ENCODE assay signal across 30 cellular contexts in genomic region chr5:149349382-149349781, GRCh38. TPM values are rescaled to one million over a fixed set of nuclear protein-coding genes. Genes with fewer than 3 reads are reported as not detected.
A peak's percentile ranks its signal among the peaks of the same experiment; 100 is the strongest.
DNase-seq lines count a peak whose midpoint lies in the region; ATAC-seq and TF ChIP-seq lines count a peak whose summit lies in the region.
"Had no signal": no experiment of that assay in that cellular context is flagged by ENCODE, and none has a peak within 500 bp of the region (broad histone marks: within the 10 kb centered on the region; RNA-seq: fewer than 3 reads in every experiment).

No MANE protein-coding gene starts in this region.

- H3K27ac ChIP-seq in MM.1S (ENCODE audit: low read length), result no peak overlapping the region
- H3K27ac ChIP-seq: coronary artery, gastroesophageal sphincter, thoracic aorta had no signal

- H3K9me3 Mint-ChIP-seq in activated naive CD8-positive, alpha-beta T cell (ENCODE audit: low read depth), result no peaks in the 10 kb centered on the region
- H3K9me3 Mint-ChIP-seq in activated naive CD8-positive, alpha-beta T cell treated with anti-CD3 and anti-CD28 coated beads, Interleukin-2, amount 50 U/mL, for 24 hours, result no peaks in the 10 kb centered on the region
- no peaks in the 10 kb centered on the region for H3K9me3 Mint-ChIP-seq in activated T-helper 1 cell treated with anti-CD3 and anti-CD28 coated beads, Interleukin-12 subunit alpha, Interleukin-12 subunit beta, Interleukin-2, Interleukin-4 antibody, amounts not matched to agents 30 ng/mL and 10 ng/mL and 1 ng/mL, durations not matched to agents 14 hours and 24 hours and 36 hours
- H3K9me3 Mint-ChIP-seq in naive thymus-derived CD8-positive, alpha-beta T cell, result peaks cover 0 to 2% (median 0%) of the 10 kb centered on the region in 9 donors
- H3K9me3 Mint-ChIP-seq: endodermal cell; mesothelial cell of epicardium; natural killer cell treated with Interleukin-12 subunit alpha and Interleukin-12 subunit beta and Interleukin-15 and Interleukin-18, amount 100 ng/mL, for 72 hours; stimulated activated memory B cell treated with anti-CD40 and anti-IgM and Interleukin-4, amounts not matched to agents 10 μg/mL and 1 μg/mL and 100 μg/mL, for 72 hours had no signal

- H4K20me1 ChIP-seq in MM.1S (ENCODE audit: insufficient read depth, low read length), result no peaks in the 10 kb centered on the region

- H3K27ac Mint-ChIP-seq in activated naive CD8-positive, alpha-beta T cell, result peak overlapping the region; percentile 94
- H3K27ac Mint-ChIP-seq in activated naive CD8-positive, alpha-beta T cell treated with anti-CD3 and anti-CD28 coated beads, Interleukin-2, amount 50 U/mL, for 24 hours, result no peak overlapping the region
- H3K27ac Mint-ChIP-seq in activated T-helper 1 cell treated with anti-CD3 and anti-CD28 coated beads, Interleukin-12 subunit alpha, Interleukin-12 subunit beta, Interleukin-2, Interleukin-4 antibody, amounts not matched to agents 30 ng/mL and 10 ng/mL and 1 ng/mL, durations not matched to agents 14 hours and 24 hours and 36 hours, result peak overlapping the region; percentile 40
- peak overlapping the region; percentile 88 to 98 (median 93) for H3K27ac Mint-ChIP-seq in naive thymus-derived CD8-positive, alpha-beta T cell
- H3K27ac Mint-ChIP-seq: endodermal cell; mesothelial cell of epicardium; stimulated activated memory B cell treated with anti-CD40 and anti-IgM and Interleukin-4, amounts not matched to agents 10 μg/mL and 1 μg/mL and 100 μg/mL, for 72 hours had no signal

- H3K36me3 Mint-ChIP-seq in activated naive CD8-positive, alpha-beta T cell, result peaks cover 29% of the 10 kb centered on the region
- H3K36me3 Mint-ChIP-seq in activated naive CD8-positive, alpha-beta T cell treated with anti-CD3 and anti-CD28 coated beads, Interleukin-2, amount 50 U/mL, for 24 hours (ENCODE audit: low read depth), result peaks cover 81% of the 10 kb centered on the region
- peaks cover 52% of the 10 kb centered on the region for H3K36me3 Mint-ChIP-seq in activated T-helper 1 cell treated with anti-CD3 and anti-CD28 coated beads, Interleukin-12 subunit alpha, Interleukin-12 subunit beta, Interleukin-2, Interleukin-4 antibody, amounts not matched to agents 30 ng/mL and 10 ng/mL and 1 ng/mL, durations not matched to agents 14 hours and 24 hours and 36 hours (ENCODE audit: low read depth)
- peaks cover 11 to 68% (median 51%) of the 10 kb centered on the region in 3 donors for H3K36me3 Mint-ChIP-seq in naive thymus-derived CD8-positive, alpha-beta T cell

- no peaks in the 10 kb centered on the region for H3K9me3 ChIP-seq in MM.1S (replicated peaks; ENCODE audit: insufficient read depth, low read length)
- H3K9me3 ChIP-seq: gastroesophageal sphincter, left lung, spleen, thoracic aorta had no signal

- peaks cover 36% of the 10 kb centered on the region for H3F3A ChIP-seq in MM.1S (ENCODE audit: insufficient read depth, low read length)

- no peak overlapping the region for H3K9ac ChIP-seq in MM.1S (ENCODE audit: low read length)

- no peaks in the 10 kb centered on the region for H3K9me2 ChIP-seq in MM.1S (replicated peaks; ENCODE audit: insufficient read depth, low read length)

- DNase-seq in activated naive CD8-positive, alpha-beta T cell treated with anti-CD3 and anti-CD28 coated beads, Interleukin-2, amount 50 U/mL, for 24 hours, result no peak
- DNase-seq in MM.1S (no peak), HT-29 (ENCODE audit: low spot score) (no peak), pons (ENCODE audit: low spot score) (no peak)
- no peak for DNase-seq in activated T-helper 1 cell treated with anti-CD3 and anti-CD28 coated beads, Interleukin-12 subunit alpha, Interleukin-12 subunit beta, Interleukin-2, Interleukin-4 antibody, amounts not matched to agents 30 ng/mL and 10 ng/mL and 1 ng/mL, durations not matched to agents 14 hours and 24 hours and 36 hours (ENCODE audit: low spot score)
- no peak for DNase-seq in naive thymus-derived CD8-positive, alpha-beta T cell
- DNase-seq: activated CD4-positive, alpha-beta T cell treated with anti-CD3 and anti-CD28 coated beads, Interleukin-2, amount 50 U/mL, for 48 hours; amygdala; endodermal cell; hypothalamus; left lung; NCI-H1105; NCI-H1930; NCI-H526; retina; spleen; stimulated activated CD4-positive, alpha-beta T cell treated with anti-CD3 and anti-CD28 coated beads, Interleukin-2, amount 100 ng/mL, for 48 hours had no signal

- H2AFZ ChIP-seq in MM.1S (ENCODE audit: low read length), result no peak overlapping the region

- intact Hi-C loops in activated T-helper 1 cell treated with anti-CD3 and anti-CD28 coated beads, Interleukin-12 subunit alpha, Interleukin-12 subunit beta, Interleukin-2, Interleukin-4 antibody, amounts not matched to agents 30 ng/mL and 10 ng/mL and 1 ng/mL, durations not matched to agents 14 hours and 24 hours and 36 hours (cut with micrococcal nuclease), result loop anchor here (5.0 to 10.0 kb wide), 4 partner anchors 525 to 1165 kb away; partner anchors contain the start of genes ADRB2 and TCOF1

- peaks cover 79% of the 10 kb centered on the region for H3K4me1 Mint-ChIP-seq in activated naive CD8-positive, alpha-beta T cell (ENCODE audit: low read depth)
- peaks cover 78% of the 10 kb centered on the region for H3K4me1 Mint-ChIP-seq in activated naive CD8-positive, alpha-beta T cell treated with anti-CD3 and anti-CD28 coated beads, Interleukin-2, amount 50 U/mL, for 24 hours
- peaks cover 68% of the 10 kb centered on the region for H3K4me1 Mint-ChIP-seq in activated T-helper 1 cell treated with anti-CD3 and anti-CD28 coated beads, Interleukin-12 subunit alpha, Interleukin-12 subunit beta, Interleukin-2, Interleukin-4 antibody, amounts not matched to agents 30 ng/mL and 10 ng/mL and 1 ng/mL, durations not matched to agents 14 hours and 24 hours and 36 hours (ENCODE audit: low read depth)
- peaks cover 33 to 88% (median 78%) of the 10 kb centered on the region in 4 donors for H3K4me1 Mint-ChIP-seq in naive thymus-derived CD8-positive, alpha-beta T cell

- POLR2A ChIA-PET in naive thymus-derived CD8-positive, alpha-beta T cell (lab: Charles Lee), result interaction anchor here (0.6 to 9.4 kb wide), 4 partner anchors 8 to 32 kb away, joined by 3 to 176 read pairs (median 20); partner anchors contain the start of gene PCYOX1L

- peaks cover 57% of the 10 kb centered on the region for H3K4me1 ChIP-seq in MM.1S (ENCODE audit: low read length)

- H3K79me2 ChIP-seq in MM.1S (ENCODE audit: low read length), result peaks cover 89% of the 10 kb centered on the region

- TF ChIP-seq CTCF in MM.1S (IDR thresholded peaks at IDR 0.05; ENCODE audit: low read length), result no peak

- H3K4me2 ChIP-seq in MM.1S (ENCODE audit: low read depth, low read length), result peak overlapping the region; percentile 92; the same call in 1 of the 2 replicates

- no peaks in the 10 kb centered on the region for H3K27me3 ChIP-seq in MM.1S (replicated peaks; ENCODE audit: insufficient read depth, low read length)
- H3K27me3 ChIP-seq: gastroesophageal sphincter, left lung, spleen had no signal

- H3K36me3 ChIP-seq in MM.1S (replicated peaks; ENCODE audit: insufficient read depth, low read length), result peaks cover 31% of the 10 kb centered on the region

- ATAC-seq in activated naive CD8-positive, alpha-beta T cell treated with anti-CD3 and anti-CD28 coated beads, Interleukin-2, amount 50 U/mL, for 24 hours, result no peak
- no peak for ATAC-seq in naive thymus-derived CD8-positive, alpha-beta T cell
- ATAC-seq: gastroesophageal sphincter; HCT116; left lung; natural killer cell treated with Interleukin-12 subunit alpha and Interleukin-12 subunit beta and Interleukin-15 and Interleukin-18, amount 100 ng/mL, for 72 hours; Panc1; stimulated activated memory B cell treated with anti-CD40 and anti-IgM and Interleukin-4, amounts not matched to agents 10 μg/mL and 1 μg/mL and 100 μg/mL, for 72 hours had no signal

- no peaks in the 10 kb centered on the region for H3K27me3 Mint-ChIP-seq in activated naive CD8-positive, alpha-beta T cell
- no peaks in the 10 kb centered on the region for H3K27me3 Mint-ChIP-seq in activated naive CD8-positive, alpha-beta T cell treated with anti-CD3 and anti-CD28 coated beads, Interleukin-2, amount 50 U/mL, for 24 hours
- H3K27me3 Mint-ChIP-seq in activated T-helper 1 cell treated with anti-CD3 and anti-CD28 coated beads, Interleukin-12 subunit alpha, Interleukin-12 subunit beta, Interleukin-2, Interleukin-4 antibody, amounts not matched to agents 30 ng/mL and 10 ng/mL and 1 ng/mL, durations not matched to agents 14 hours and 24 hours and 36 hours (ENCODE audit: insufficient read depth), result no peaks in the 10 kb centered on the region
- H3K27me3 Mint-ChIP-seq in naive thymus-derived CD8-positive, alpha-beta T cell, result no peaks in the 10 kb centered on the region
- H3K27me3 Mint-ChIP-seq: natural killer cell treated with Interleukin-12 subunit alpha and Interleukin-12 subunit beta and Interleukin-15 and Interleukin-18, amount 100 ng/mL, for 72 hours; stimulated activated memory B cell treated with anti-CD40 and anti-IgM and Interleukin-4, amounts not matched to agents 10 μg/mL and 1 μg/mL and 100 μg/mL, for 72 hours had no signal

- no peak overlapping the region for H3K4me3 ChIP-seq in MM.1S (ENCODE audit: low read length)
- H3K4me3 ChIP-seq: coronary artery, gastroesophageal sphincter, left lung, spleen, thoracic aorta had no signal

- peak overlapping the region; percentile 99 for H3K4me3 Mint-ChIP-seq in activated naive CD8-positive, alpha-beta T cell
- no peak overlapping the region for H3K4me3 Mint-ChIP-seq in activated naive CD8-positive, alpha-beta T cell treated with anti-CD3 and anti-CD28 coated beads, Interleukin-2, amount 50 U/mL, for 24 hours
- H3K4me3 Mint-ChIP-seq in activated T-helper 1 cell treated with anti-CD3 and anti-CD28 coated beads, Interleukin-12 subunit alpha, Interleukin-12 subunit beta, Interleukin-2, Interleukin-4 antibody, amounts not matched to agents 30 ng/mL and 10 ng/mL and 1 ng/mL, durations not matched to agents 14 hours and 24 hours and 36 hours, result peak overlapping the region; percentile 73
- peak overlapping the region in 9 of 10 donors; percentile 64 to 98 (median 81) for H3K4me3 Mint-ChIP-seq in naive thymus-derived CD8-positive, alpha-beta T cell
- H3K4me3 Mint-ChIP-seq: endodermal cell; mesothelial cell of epicardium; stimulated activated memory B cell treated with anti-CD40 and anti-IgM and Interleukin-4, amounts not matched to agents 10 μg/mL and 1 μg/mL and 100 μg/mL, for 72 hours had no signal

RNA-seq across cellular contexts. Expression of gene GRPEL2, which starts 4.1 kb away (rescaled TPM):
- 30.4 and 30.6 TPM in 2 replicates for total RNA-seq in activated T-helper 1 cell treated with anti-CD3 and anti-CD28 coated beads, Interleukin-12 subunit alpha, Interleukin-12 subunit beta, Interleukin-2, Interleukin-4 antibody, amounts not matched to agents 30 ng/mL and 10 ng/mL and 1 ng/mL, durations not matched to agents 14 hours and 24 hours and 36 hours
- 10 to 100 TPM; 47.6 to 48.0 TPM for total RNA-seq in naive thymus-derived CD8-positive, alpha-beta T cell
- 1 to 10 TPM; 4.2 to 6.6 (median 5.8) TPM for polyA plus RNA-seq in naive thymus-derived CD8-positive, alpha-beta T cell
- 10.7 and 14.2 TPM in 2 replicates for total RNA-seq in HT-29 (2014; rRNA removed; shearing (Covaris generic))

RNA-seq across cellular contexts. Expression of gene PCYOX1L, which starts 8.5 kb away (rescaled TPM):
- total RNA-seq in activated T-helper 1 cell treated with anti-CD3 and anti-CD28 coated beads, Interleukin-12 subunit alpha, Interleukin-12 subunit beta, Interleukin-2, Interleukin-4 antibody, amounts not matched to agents 30 ng/mL and 10 ng/mL and 1 ng/mL, durations not matched to agents 14 hours and 24 hours and 36 hours, result 21.9 and 23.4 TPM in 2 replicates
- total RNA-seq in naive thymus-derived CD8-positive, alpha-beta T cell, result 10 to 100 TPM; 40.0 to 47.0 TPM
- polyA plus RNA-seq in naive thymus-derived CD8-positive, alpha-beta T cell, result 10 to 100 TPM in 2 of 3 donors, 1 to 10 TPM in 1; 6.6 to 17.6 (median 12.6) TPM
- total RNA-seq in HT-29 (2014; rRNA removed; shearing (Covaris generic)), result 1.2 and 1.7 TPM in 2 replicates

RNA-seq across cellular contexts. Expression of gene IL17B, which starts 29.7 kb away (rescaled TPM):
- total RNA-seq in activated T-helper 1 cell treated with anti-CD3 and anti-CD28 coated beads, Interleukin-12 subunit alpha, Interleukin-12 subunit beta, Interleukin-2, Interleukin-4 antibody, amounts not matched to agents 30 ng/mL and 10 ng/mL and 1 ng/mL, durations not matched to agents 14 hours and 24 hours and 36 hours, result not detected in 2 replicates
- total RNA-seq in naive thymus-derived CD8-positive, alpha-beta T cell, result not detected
- not detected for polyA plus RNA-seq in naive thymus-derived CD8-positive, alpha-beta T cell
- not detected in 2 replicates for total RNA-seq in HT-29 (2014; rRNA removed; shearing (Covaris generic))
- total RNA-seq: bronchial epithelial cell; endodermal cell; LHCN-M2; mesothelial cell of epicardium; natural killer cell treated with Interleukin-12 subunit alpha and Interleukin-12 subunit beta and Interleukin-15 and Interleukin-18, amount 100 ng/mL, for 72 hours; osteoblast; T-helper 2 cell treated with Interferon-gamma antibody and Interleukin-4, amounts not matched to agents 100 ng/mL and 5 ng/mL, for 36 hours had no signal
